10 cellular contexts compared by ENCODE assay signal in the genomic region with DNA sequence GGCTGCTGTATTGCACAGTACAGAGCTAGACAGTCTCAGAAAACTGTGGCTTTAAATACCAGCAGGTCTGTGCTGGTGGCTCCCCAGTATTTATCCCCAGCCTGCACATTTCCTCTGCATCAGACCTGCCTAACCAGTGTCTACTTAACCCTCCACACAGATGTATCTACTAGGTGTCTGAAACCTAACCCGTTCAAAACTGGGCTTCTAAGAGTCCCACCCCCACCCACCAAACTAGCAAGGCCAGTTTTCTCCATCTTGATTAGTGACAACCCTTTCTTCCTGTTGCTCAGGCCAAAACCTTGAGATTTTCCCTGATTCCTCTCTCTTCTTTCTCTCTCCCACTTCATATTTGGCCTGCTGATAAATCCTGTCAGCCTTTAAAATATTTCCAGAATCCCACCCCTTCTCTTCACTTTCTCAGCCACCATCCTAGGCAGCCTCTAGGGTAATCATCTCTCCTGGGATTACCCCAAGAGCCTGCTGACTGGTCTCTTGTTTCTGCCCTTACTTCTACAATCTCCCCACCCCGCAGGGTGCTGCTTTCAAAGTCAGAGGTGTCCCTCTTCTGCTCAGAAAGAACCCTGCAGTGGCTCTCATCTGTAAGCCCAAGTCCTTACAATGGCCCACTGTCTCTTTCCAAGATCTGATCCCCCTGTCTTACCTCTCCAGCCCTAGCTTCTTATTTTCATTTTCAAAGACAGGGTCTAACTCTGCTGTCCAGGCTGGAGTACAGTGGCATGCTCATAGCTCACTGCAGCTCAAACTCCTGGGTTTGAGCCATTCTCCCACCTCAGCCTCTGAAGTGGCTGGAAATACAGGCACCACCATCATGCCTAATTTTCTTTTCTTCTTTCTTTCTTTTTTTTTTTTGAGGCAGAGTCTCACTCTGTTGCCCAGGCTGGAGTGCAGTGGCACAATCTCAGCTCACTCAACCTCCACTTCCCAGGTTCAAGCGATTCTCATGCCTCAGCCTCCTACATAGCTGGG. TPM values are rescaled to one million over a fixed set of nuclear protein-coding genes. Genes with fewer than 3 reads are reported as not detected.
A peak's percentile ranks its signal among the peaks of the same experiment; 100 is the strongest.
DNase-seq lines count a peak whose midpoint lies in the region; ATAC-seq and TF ChIP-seq lines count a peak whose summit lies in the region.
"Had no signal": no experiment of that assay in that cellular context is flagged by ENCODE, and none has a peak within 500 bp of the region (broad histone marks: within the 10 kb centered on the region; RNA-seq: fewer than 3 reads in every experiment).

No MANE protein-coding gene starts in this region.

- no peaks in the 10 kb centered on the region for H3K36me3 Mint-ChIP-seq in activated naive CD4-positive, alpha-beta T cell treated with anti-CD3 and anti-CD28 coated beads for 36 hours (ENCODE audit: low read depth)
- no peaks in the 10 kb centered on the region for H3K36me3 Mint-ChIP-seq in activated naive CD4-positive, alpha-beta T cell treated with anti-CD3 and anti-CD28 coated beads, Interleukin-2, amount 50 U/mL, for 72 hours
- peaks cover 5% of the 10 kb centered on the region for H3K36me3 Mint-ChIP-seq in glutamatergic neuron (ENCODE audit: unreplicated experiment)
- H3K36me3 Mint-ChIP-seq in activated CD4-positive, alpha-beta T cell treated with anti-CD3 and anti-CD28 coated beads, Interleukin-2, amount 10 ng/mL, durations not matched to agents 7 days and 5 days (ENCODE audit: low read depth) = no peaks in the 10 kb centered on the region
- no peaks in the 10 kb centered on the region for H3K36me3 Mint-ChIP-seq in progenitor cell of endocrine pancreas (ENCODE audit: insufficient read depth)

- CTCF ChIA-PET in activated naive CD4-positive, alpha-beta T cell treated with anti-CD3 and anti-CD28 coated beads for 36 hours (lab: Charles Lee) = interaction anchor here (0.5 to 5.7 kb wide), 4 partner anchors 8 to 42 kb away, joined by 3 to 32 read pairs (median 4); no protein-coding TSS in a partner anchor
- CTCF ChIA-PET in activated CD4-positive, alpha-beta T cell treated with anti-CD3 and anti-CD28 coated beads, Interleukin-2, amount 10 ng/mL, durations not matched to agents 7 days and 5 days (lab: Charles Lee) = interaction anchor here (0.6 to 2.4 kb wide), 4 partner anchors 9 to 29 kb away, joined by 3 to 6 read pairs (median 4); no protein-coding TSS in a partner anchor

- ATAC-seq in activated naive CD4-positive, alpha-beta T cell treated with anti-CD3 and anti-CD28 coated beads, Interleukin-2, amount 50 U/mL, for 72 hours = no peak

- peaks cover 0 to 30% (median 25%) of the 10 kb centered on the region in 4 donors for H3K4me1 ChIP-seq in tibial artery

- H3K4me3 Mint-ChIP-seq in activated naive CD4-positive, alpha-beta T cell treated with anti-CD3 and anti-CD28 coated beads for 36 hours = no peak overlapping the region
- H3K4me3 Mint-ChIP-seq in glutamatergic neuron (ENCODE audit: unreplicated experiment) (peak overlapping the region; percentile 28), progenitor cell of endocrine pancreas (ENCODE audit: low read depth) (no peak overlapping the region)
- no peak overlapping the region for H3K4me3 Mint-ChIP-seq in activated CD4-positive, alpha-beta T cell treated with anti-CD3 and anti-CD28 coated beads, Interleukin-2, amount 10 ng/mL, durations not matched to agents 7 days and 5 days

- H3K27me3 Mint-ChIP-seq in activated naive CD4-positive, alpha-beta T cell treated with anti-CD3 and anti-CD28 coated beads for 36 hours (ENCODE audit: low read depth) = no peaks in the 10 kb centered on the region
- H3K27me3 Mint-ChIP-seq in glutamatergic neuron (ENCODE audit: unreplicated experiment) (peaks cover 10% of the 10 kb centered on the region), progenitor cell of endocrine pancreas (peaks cover 15% of the 10 kb centered on the region)
- H3K27me3 Mint-ChIP-seq in activated CD4-positive, alpha-beta T cell treated with anti-CD3 and anti-CD28 coated beads, Interleukin-2, amount 10 ng/mL, durations not matched to agents 7 days and 5 days = peaks cover 5% of the 10 kb centered on the region

- TF ChIP-seq CTCF in glutamatergic neuron (IDR thresholded peaks at IDR 0.05; ENCODE audit: partially characterized antibody, unreplicated experiment) (no peak), tibial artery (IDR thresholded peaks at IDR 0.05) (no peak), progenitor cell of endocrine pancreas (IDR thresholded peaks at IDR 0.05; ENCODE audit: unreplicated experiment) (no peak)

- H3K27ac ChIP-seq in tibial artery = peak overlapping the region; percentile 97 to 99

- peaks cover 7% of the 10 kb centered on the region for H3K4me1 Mint-ChIP-seq in activated naive CD4-positive, alpha-beta T cell treated with anti-CD3 and anti-CD28 coated beads for 36 hours (ENCODE audit: low read depth)
- H3K4me1 Mint-ChIP-seq in glutamatergic neuron (ENCODE audit: low read depth, unreplicated experiment) = peaks cover 33% of the 10 kb centered on the region
- peaks cover 20% of the 10 kb centered on the region for H3K4me1 Mint-ChIP-seq in activated CD4-positive, alpha-beta T cell treated with anti-CD3 and anti-CD28 coated beads, Interleukin-2, amount 10 ng/mL, durations not matched to agents 7 days and 5 days
- H3K4me1 Mint-ChIP-seq in progenitor cell of endocrine pancreas (ENCODE audit: low read depth) = peaks cover 16% of the 10 kb centered on the region

- H3K9me3 ChIP-seq in tibial artery = no peaks in the 10 kb centered on the region

- H3K27me3 ChIP-seq in tibial artery = no peaks in the 10 kb centered on the region

- POLR2A ChIA-PET in activated CD4-positive, alpha-beta T cell treated with anti-CD3 and anti-CD28 coated beads, Interleukin-2, amount 10 ng/mL, durations not matched to agents 7 days and 5 days (lab: Charles Lee) = no interaction called here

- no peaks in the 10 kb centered on the region for H3K36me3 ChIP-seq in tibial artery

- H3K9me3 Mint-ChIP-seq in activated naive CD4-positive, alpha-beta T cell treated with anti-CD3 and anti-CD28 coated beads for 36 hours = no peaks in the 10 kb centered on the region
- no peaks in the 10 kb centered on the region for H3K9me3 Mint-ChIP-seq in activated naive CD4-positive, alpha-beta T cell treated with anti-CD3 and anti-CD28 coated beads, Interleukin-2, amount 50 U/mL, for 72 hours
- peaks cover 14% of the 10 kb centered on the region for H3K9me3 Mint-ChIP-seq in glutamatergic neuron (ENCODE audit: unreplicated experiment)
- H3K9me3 Mint-ChIP-seq in activated CD4-positive, alpha-beta T cell treated with anti-CD3 and anti-CD28 coated beads, Interleukin-2, amount 10 ng/mL, durations not matched to agents 7 days and 5 days = no peaks in the 10 kb centered on the region
- H3K9me3 Mint-ChIP-seq in progenitor cell of endocrine pancreas (ENCODE audit: low read depth) = no peaks in the 10 kb centered on the region

- H3K27ac Mint-ChIP-seq in activated naive CD4-positive, alpha-beta T cell treated with anti-CD3 and anti-CD28 coated beads for 36 hours = no peak overlapping the region
- H3K27ac Mint-ChIP-seq in activated naive CD4-positive, alpha-beta T cell treated with anti-CD3 and anti-CD28 coated beads, Interleukin-2, amount 50 U/mL, for 72 hours = no peak overlapping the region
- H3K27ac Mint-ChIP-seq in glutamatergic neuron (ENCODE audit: unreplicated experiment) = no peak overlapping the region
- no peak overlapping the region for H3K27ac Mint-ChIP-seq in activated CD4-positive, alpha-beta T cell treated with anti-CD3 and anti-CD28 coated beads, Interleukin-2, amount 10 ng/mL, durations not matched to agents 7 days and 5 days
- H3K27ac Mint-ChIP-seq in progenitor cell of endocrine pancreas = no peak overlapping the region

- peak; percentile 38 for DNase-seq in activated naive CD4-positive, alpha-beta T cell treated with anti-CD3 and anti-CD28 coated beads for 36 hours
- no peak for DNase-seq in activated naive CD4-positive, alpha-beta T cell treated with anti-CD3 and anti-CD28 coated beads, Interleukin-2, amount 50 U/mL, for 72 hours (ENCODE audit: low spot score in 2 of 2)
- DNase-seq in NCI-H69 (lab: John Stamatoyannopoulos, UW) (peak; percentile 21), glutamatergic neuron (no peak), tibial artery (no peak), retina (no peak), progenitor cell of endocrine pancreas (ENCODE audit: low spot score, unreplicated experiment) (no peak)
- DNase-seq in activated CD4-positive, alpha-beta T cell treated with anti-CD3 and anti-CD28 coated beads, Interleukin-2, amount 10 ng/mL, durations not matched to agents 7 days and 5 days = no peak
- DNase-seq: activated gamma-delta T cell, occipital lobe had no signal

- intact Hi-C loops in activated naive CD4-positive, alpha-beta T cell treated with anti-CD3 and anti-CD28 coated beads for 36 hours (cut with micrococcal nuclease) = no loop called here
- intact Hi-C loops in tibial artery (cut with DNase I; ENCODE audit: low total_unique reads) = no loop called here

- H3K4me3 ChIP-seq in tibial artery = no peak overlapping the region

RNA-seq across cellular contexts. Expression of a gene that starts 45.2 kb away (rescaled TPM):
- 100 to 1,000 TPM; 325 to 332 TPM for total RNA-seq in activated naive CD4-positive, alpha-beta T cell treated with anti-CD3 and anti-CD28 coated beads for 36 hours
- 100 to 1,000 TPM; 292 to 444 TPM for total RNA-seq in activated naive CD4-positive, alpha-beta T cell treated with anti-CD3 and anti-CD28 coated beads, Interleukin-2, amount 50 U/mL, for 72 hours
- total RNA-seq in glutamatergic neuron (ENCODE audit: unreplicated experiment) = 1,150 TPM
- 100 to 1,000 TPM; 651 to 657 TPM for total RNA-seq in activated CD4-positive, alpha-beta T cell treated with anti-CD3 and anti-CD28 coated beads, Interleukin-2, amount 10 ng/mL, durations not matched to agents 7 days and 5 days
- 1,238 and 1,313 TPM in 2 replicates for total RNA-seq in progenitor cell of endocrine pancreas

Comparison
In these comparisons a context has a peak if more than half of its experiments do, and no peak if none do; other contexts are left out.
1. DNase-seq: peak in activated naive CD4-positive, alpha-beta T cell treated with anti-CD3 and anti-CD28 coated beads for 36 hours (single experiment) and NCI-H69 (single experiment); none in activated naive CD4-positive, alpha-beta T cell treated with anti-CD3 and anti-CD28 coated beads, Interleukin-2, amount 50 U/mL, for 72 hours (0 of 2), glutamatergic neuron (single experiment), tibial artery (0 of 2), activated CD4-positive, alpha-beta T cell treated with anti-CD3 and anti-CD28 coated beads, Interleukin-2, amount 10 ng/mL, durations not matched to agents 7 days and 5 days (single experiment), retina (single experiment) and progenitor cell of endocrine pancreas (single experiment).